ENCODE assay signal across 8 cellular contexts in genomic region chr18:34976084-34976483, GRCh38.
DNase-seq lines count a peak whose midpoint lies in the region; ATAC-seq and TF ChIP-seq lines count a peak whose summit lies in the region.

No MANE protein-coding gene starts in this region.

- H3K9me2 ChIP-seq in PC-9 (ENCODE audit: insufficient read depth): no peaks in the 10 kb centered on the region

- intact Hi-C loops in PC-9 (cut with micrococcal nuclease; ENCODE audit: unreplicated experiment): loop anchor here (10.0 kb wide), 1 partner anchor 51 kb away; no protein-coding TSS in a partner anchor

- H3K4me1 ChIP-seq in PC-9 (replicated peaks; ENCODE audit: insufficient read depth): peaks cover 20% of the 10 kb centered on the region

- H3K27ac Mint-ChIP-seq in glutamatergic neuron (ENCODE audit: unreplicated experiment): peak overlapping the region; percentile 78

- TF ChIP-seq CTCF in PC-9 (conservative IDR thresholded peaks at IDR 0.05) (no peak), glutamatergic neuron (IDR thresholded peaks at IDR 0.05; ENCODE audit: partially characterized antibody, unreplicated experiment) (no peak), retinal pigment epithelial cell (conservative IDR thresholded peaks at IDR 0.05; ENCODE audit: low read depth, low read length) (no peak)

- peak overlapping the region; percentile 97 for H3K4me3 Mint-ChIP-seq in glutamatergic neuron (ENCODE audit: unreplicated experiment)

- no peaks in the 10 kb centered on the region for H3K79me2 ChIP-seq in PC-9 (ENCODE audit: low read depth)

- no peaks in the 10 kb centered on the region for H3K27me3 ChIP-seq in PC-9 (ENCODE audit: insufficient read depth, low read depth)

- no peak overlapping the region for H3K27ac ChIP-seq in PC-9

- H3K9me3 ChIP-seq in PC-9 (ENCODE audit: insufficient read depth, low read depth): no peaks in the 10 kb centered on the region

- no peaks in the 10 kb centered on the region for H4K20me1 ChIP-seq in PC-9 (ENCODE audit: insufficient read depth)

- H3K36me3 ChIP-seq in PC-9 (ENCODE audit: low read depth): no peaks in the 10 kb centered on the region

- H3K4me3 ChIP-seq in PC-9 (peak overlapping the region; percentile 62; the same call in 1 of the 2 replicates), retinal pigment epithelial cell (ENCODE audit: low read length) (peak overlapping the region; percentile 80)

- peak overlapping the region; percentile 97 for H3K4me2 ChIP-seq in PC-9

- H3K36me3 Mint-ChIP-seq in glutamatergic neuron (ENCODE audit: unreplicated experiment): no peaks in the 10 kb centered on the region

- POLR2A ChIA-PET in PC-9 (lab: Charles Lee; ENCODE audit: unreplicated experiment): no interaction called here

- peaks cover 13% of the 10 kb centered on the region for H3K4me1 Mint-ChIP-seq in glutamatergic neuron (ENCODE audit: low read depth, unreplicated experiment)

- DNase-seq in ELF-1 (ENCODE audit: low read depth, low spot score) (peak; percentile 8), PC-9 (no peak), glutamatergic neuron (no peak), retinal pigment epithelial cell (ENCODE audit: low read depth) (no peak), RKO (ENCODE audit: low spot score) (no peak), H4 (ENCODE audit: low spot score) (no peak)

- H3K27me3 Mint-ChIP-seq in glutamatergic neuron (ENCODE audit: unreplicated experiment): peaks cover 12% of the 10 kb centered on the region

- peaks cover 16% of the 10 kb centered on the region for H3K9me3 Mint-ChIP-seq in glutamatergic neuron (ENCODE audit: unreplicated experiment)

- no peak for ATAC-seq in activated CD4-positive, CD25-positive, alpha-beta regulatory T cell treated with anti-CD3 and anti-CD28 coated beads, Interleukin-2, amount 50 U/mL, for 24 hours
- no peak for ATAC-seq in HG03521 (IDR thresholded peaks at IDR 0.05; ENCODE audit: unreplicated experiment)

- H2AFZ ChIP-seq in PC-9: peak overlapping the region; percentile 81

- H3F3A ChIP-seq in PC-9 (ENCODE audit: insufficient read depth, low read depth): peaks cover 19% of the 10 kb centered on the region

- BruUV-seq in PC-9 (replicated peaks; lab: Mats Ljungman, UMichigan): no TSS peak

- CTCF ChIA-PET in PC-9 (lab: Charles Lee): no interaction called here
